16 cellular contexts compared by ENCODE assay signal in the genomic region with DNA sequence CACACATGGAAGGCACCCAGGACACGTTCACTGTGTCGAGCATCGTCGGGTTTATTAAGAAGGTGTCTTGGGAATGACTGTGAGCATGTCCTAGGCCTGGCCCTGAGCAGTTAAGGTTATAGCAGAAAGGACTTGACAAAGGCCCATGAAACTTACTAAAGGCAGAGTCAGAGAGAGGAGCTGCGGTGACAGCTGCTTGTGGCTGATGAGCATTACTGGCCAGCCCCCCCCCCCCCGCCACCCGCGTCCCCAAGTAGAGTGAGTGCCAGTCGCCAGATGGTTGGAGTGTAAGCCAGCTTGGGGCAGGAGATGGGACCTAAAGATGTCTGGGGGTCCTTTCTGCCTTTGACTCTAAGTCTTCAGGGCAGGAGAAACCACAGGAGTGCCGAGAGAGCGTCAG.
"Had no signal": no experiment of that assay in that cellular context is flagged by ENCODE, and none has a peak within 500 bp of the region (broad histone marks: within the 10 kb centered on the region; RNA-seq: fewer than 3 reads in every experiment).

No MANE protein-coding gene starts in this region.

- H3K4me3 ChIP-seq: body of pancreas, dorsolateral prefrontal cortex, skin epidermis, tibial nerve had no signal

- H3K9me3 ChIP-seq: body of pancreas, tibial nerve had no signal

- H3K4me1 ChIP-seq: foreskin keratinocyte had no signal

- DNase-seq: activated CD4-positive, alpha-beta T cell treated with anti-CD3 and anti-CD28 coated beads, Interleukin-2, amount 10 ng/mL, durations not matched to agents 7 days and 5 days; activated CD8-positive, alpha-beta T cell treated with anti-CD3 and anti-CD28 coated beads, Interleukin-2, amount 10 ng/mL, durations not matched to agents 7 days and 5 days; activated naive CD4-positive, alpha-beta T cell treated with anti-CD3 and anti-CD28 coated beads for 36 hours; activated T-cell treated with anti-CD3 and anti-CD28 coated beads, Interleukin-2, amount 50 U/mL, for 4 hours; body of pancreas; central memory CD4-positive, alpha-beta T cell; foreskin keratinocyte; mammary epithelial cell; midbrain; stimulated activated naive CD8-positive, alpha-beta T cell treated with anti-CD3 and anti-CD28 coated beads, Interleukin-15, Interleukin-2, amounts not matched to agents 100 U/mL and 50 U/mL, for 24 hours had no signal

- H3K27me3 ChIP-seq: body of pancreas, foreskin keratinocyte, tibial nerve had no signal

- H3K27ac ChIP-seq: body of pancreas, epithelial cell of prostate, foreskin keratinocyte, skin epidermis, tibial nerve had no signal

- ATAC-seq: activated CD4-positive, CD25-positive, alpha-beta regulatory T cell treated with anti-CD3 and anti-CD28 coated beads, Interleukin-2, amount 50 U/mL, for 24 hours; activated CD8-positive, alpha-beta T cell treated with anti-CD3 and anti-CD28 coated beads, Interleukin-2, amount 10 ng/mL, durations not matched to agents 7 days and 5 days; activated T-cell treated with anti-CD3 and anti-CD28 coated beads, Interleukin-2, amount 50 U/mL, for 4 hours; body of pancreas; foreskin keratinocyte; left lobe of liver; stimulated activated naive CD8-positive, alpha-beta T cell treated with anti-CD3 and anti-CD28 coated beads, Interleukin-15, Interleukin-2, amounts not matched to agents 100 U/mL and 50 U/mL, for 24 hours had no signal
